In genomic region chr14:21103710-21104447, GRCh38 we compare ENCODE assay signal across 8 cellular contexts. TPM values are rescaled to one million over a fixed set of nuclear protein-coding genes. Genes with fewer than 3 reads are reported as not detected.
DNase-seq lines count a peak whose midpoint lies in the region; ATAC-seq, FAIRE-seq and TF ChIP-seq lines count a peak whose summit lies in the region.

No MANE protein-coding gene starts in this region.

- peaks cover 18% of the 10 kb centered on the region for H3F3A ChIP-seq in smooth muscle cell (ENCODE audit: low read depth)

- peak overlapping the region; percentile 99 for H3K9ac ChIP-seq in smooth muscle cell (ENCODE audit: low read depth)

- no peak for FAIRE-seq in bronchial epithelial cell (lab: Jason Lieb, UNC)

- H3K27ac ChIP-seq in smooth muscle cell (ENCODE audit: low read depth) = peak overlapping the region; percentile 99

- DNase-seq in AG08396 (ENCODE audit: low spot score) = peak; percentile 97
- peak; percentile 96 for DNase-seq in NCI-H2196 treated with DMSO at 0.1 percent for 48 hours (lab: John Stamatoyannopoulos, UW; ENCODE audit: unreplicated experiment)
- peak; percentile 83 for DNase-seq in bronchial epithelial cell (ENCODE audit: low read depth)
- peak; percentile 87 for DNase-seq in iPS-NIHi7 (ENCODE audit: extremely low spot score)
- peak; percentile 98 for DNase-seq in smooth muscle cell (lab: John Stamatoyannopoulos, UW; ENCODE audit: unreplicated experiment)

- H3K4me3 ChIP-seq in WI38 (ENCODE audit: low read depth, low read length) (peak overlapping the region; percentile 70), bronchial epithelial cell (ENCODE audit: low read depth, low read length) (peak overlapping the region; percentile 67), smooth muscle cell (peak overlapping the region; percentile 70)

- peaks cover 39% of the 10 kb centered on the region for H3K4me1 ChIP-seq in smooth muscle cell (ENCODE audit: low read depth)

- H3K27me3 ChIP-seq in bronchial epithelial cell (ENCODE audit: control insufficient read depth, insufficient read depth, low read length) (no peaks in the 10 kb centered on the region), smooth muscle cell (ENCODE audit: low read depth) (no peaks in the 10 kb centered on the region)

- peak; percentile 66 for TF ChIP-seq CTCF in WI38 (IDR thresholded peaks at IDR 0.05; ENCODE audit: low read depth, low read length)
- peak; percentile 92 for TF ChIP-seq CTCF in bronchial epithelial cell (IDR thresholded peaks at IDR 0.05; ENCODE audit: insufficient read depth, low read length, severe bottlenecking)
- TF ChIP-seq CTCF in smooth muscle cell (IDR thresholded peaks at IDR 0.05; ENCODE audit: borderline replicate concordance, insufficient read depth, poor library complexity, severe bottlenecking) = no peak

- H2AFZ ChIP-seq in smooth muscle cell (ENCODE audit: low read depth) = peak overlapping the region; percentile 69

- under 1% methylated on average over 62 of the region's 62 CpGs for WGBS in smooth muscle cell (ENCODE audit: low lambda C conversion rate)

- H3K9me3 ChIP-seq in smooth muscle cell (replicated peaks; ENCODE audit: low read depth) = no peaks in the 10 kb centered on the region

- H3K36me3 ChIP-seq in bronchial epithelial cell (ENCODE audit: control insufficient read depth, insufficient read depth, low read length) = no peaks in the 10 kb centered on the region
- no peaks in the 10 kb centered on the region for H3K36me3 ChIP-seq in smooth muscle cell (ENCODE audit: low read depth)

- H3K4me2 ChIP-seq in smooth muscle cell = peak overlapping the region; percentile 95

- no peaks in the 10 kb centered on the region for H4K20me1 ChIP-seq in smooth muscle cell (ENCODE audit: low read depth)

- ATAC-seq in GM18907 (IDR thresholded peaks at IDR 0.05; ENCODE audit: unreplicated experiment) (peak; percentile 94), HG03139 (IDR thresholded peaks at IDR 0.05; ENCODE audit: unreplicated experiment) (peak; percentile 84)

- no peaks in the 10 kb centered on the region for H3K79me2 ChIP-seq in smooth muscle cell (ENCODE audit: low read depth)

RNA-seq across cellular contexts. Expression of gene TMEM253, which starts 3.0 kb away (rescaled TPM):
- under 0.01 and 0.51 TPM in 2 replicates for total RNA-seq in bronchial epithelial cell
- 1.0 TPM in 1 of 2 replicates, not detected in the other for total RNA-seq in smooth muscle cell
- polyA plus RNA-seq in smooth muscle cell = 0.41 TPM in 1 of 2 replicates, not detected in the other

RNA-seq across cellular contexts. Expression of gene ZNF219, which starts 5.4 kb away (rescaled TPM):
- 7.8 and 8.2 TPM in 2 replicates for total RNA-seq in bronchial epithelial cell
- 10.0 and 15.2 TPM in 2 replicates for total RNA-seq in smooth muscle cell
- polyA plus RNA-seq in smooth muscle cell = 8.8 and 12.6 TPM in 2 replicates

RNA-seq across cellular contexts. Expression of gene ARHGEF40, which starts 33.8 kb away (rescaled TPM):
- total RNA-seq in bronchial epithelial cell (3.3 and 6.8 TPM in 2 replicates), smooth muscle cell (53.1 and 74.4 TPM in 2 replicates)
- polyA plus RNA-seq in smooth muscle cell = 67.8 and 73.5 TPM in 2 replicates

RNA-seq across cellular contexts. Expression of gene RNASE8, which starts 46.3 kb away (rescaled TPM):
- total RNA-seq in bronchial epithelial cell (not detected in 2 replicates), smooth muscle cell (not detected in 2 replicates)
- not detected in 2 replicates for polyA plus RNA-seq in smooth muscle cell

RNA-seq across cellular contexts. Expression of gene OR5AU1, which starts 52.0 kb away (rescaled TPM):
- not detected in 2 replicates for total RNA-seq in bronchial epithelial cell
- total RNA-seq in smooth muscle cell = not detected in 2 replicates
- not detected in 2 replicates for polyA plus RNA-seq in smooth muscle cell

Comparison
In these comparisons a context has a peak if more than half of its experiments do, and no peak if none do; other contexts are left out.
1. Peak in every context shown above with its lines: DNase-seq, ATAC-seq, H3K4me3 ChIP-seq and H3K27ac ChIP-seq.